In the genomic region with DNA sequence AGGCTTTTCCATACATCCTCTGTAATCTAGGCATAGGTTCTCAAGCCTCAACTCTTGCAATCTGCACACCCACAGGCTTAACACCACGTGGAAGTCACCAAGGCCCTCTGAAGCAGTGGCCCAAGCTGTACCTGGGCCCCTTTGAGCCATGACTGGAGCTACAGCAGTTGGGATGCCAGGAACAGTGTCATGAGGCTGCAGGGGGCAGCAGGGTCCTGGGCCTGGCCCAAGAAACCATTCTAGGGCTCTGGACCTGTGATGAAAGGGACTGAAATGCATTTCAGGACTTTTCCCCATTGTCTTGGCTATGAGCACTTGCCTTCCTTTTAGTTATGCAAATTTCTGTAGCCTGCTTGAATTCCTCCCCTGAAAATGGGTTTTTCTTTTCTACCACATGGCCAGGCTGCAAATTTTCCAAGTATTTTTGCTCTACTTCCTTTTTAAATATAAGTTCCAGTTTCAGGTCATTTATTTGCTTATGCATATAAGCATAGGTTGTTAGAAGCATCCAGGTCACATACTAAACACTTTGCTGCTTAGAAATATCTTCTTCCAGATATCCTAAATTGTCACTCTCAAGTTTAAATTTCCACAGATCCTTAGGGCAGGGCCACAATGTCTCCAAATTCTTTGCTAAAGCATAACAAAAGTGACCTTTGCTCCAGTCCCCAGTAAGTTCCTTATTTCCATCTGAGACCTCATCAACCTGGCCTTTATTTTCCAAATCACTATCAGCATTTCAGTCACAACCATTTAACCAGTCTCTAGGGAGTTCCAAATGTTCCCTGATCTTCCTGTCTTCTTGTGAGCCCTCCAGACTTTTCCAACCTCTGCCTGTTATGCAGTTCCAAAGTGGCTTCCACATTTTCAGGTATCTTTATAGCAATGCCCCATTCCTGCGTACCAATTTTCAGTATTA, we compare ENCODE assay signal across 2 cellular contexts.
TF ChIP-seq lines count a peak whose summit lies in the region.

No MANE protein-coding gene starts in this region.

TF ChIP-seq in HCT116, 20 proteins besides CTCF, POLR2A, EP300 and RAD21 (continued from another document):
- TF ChIP-seq CEBPB (IDR thresholded peaks at IDR 0.05; ENCODE audit: low read depth): no peak
- TF ChIP-seq YY1 (IDR thresholded peaks at IDR 0.05; ENCODE audit: extremely low read depth, insufficient replicate concordance, low read depth, low read length): no peak
- TF ChIP-seq SIN3A (IDR thresholded peaks at IDR 0.05; ENCODE audit: low read depth): no peak
- no peak for TF ChIP-seq EGR1 (IDR thresholded peaks at IDR 0.05; ENCODE audit: low read depth)
- TF ChIP-seq EZH2phosphoT487 (IDR thresholded peaks at IDR 0.05; ENCODE audit: borderline replicate concordance): no peak
- TF ChIP-seq ZFX (IDR thresholded peaks at IDR 0.05): no peak
- no peak for TF ChIP-seq JUND (IDR thresholded peaks at IDR 0.05)
- no peak for TF ChIP-seq ELF1 (IDR thresholded peaks at IDR 0.05; ENCODE audit: borderline replicate concordance, low read depth)
- TF ChIP-seq POLR2AphosphoS5 (IDR thresholded peaks at IDR 0.05; ENCODE audit: low read depth, low read length): no peak
- TF ChIP-seq SP1 (IDR thresholded peaks at IDR 0.05; ENCODE audit: low read depth): no peak
- TF ChIP-seq, protein P1, sequence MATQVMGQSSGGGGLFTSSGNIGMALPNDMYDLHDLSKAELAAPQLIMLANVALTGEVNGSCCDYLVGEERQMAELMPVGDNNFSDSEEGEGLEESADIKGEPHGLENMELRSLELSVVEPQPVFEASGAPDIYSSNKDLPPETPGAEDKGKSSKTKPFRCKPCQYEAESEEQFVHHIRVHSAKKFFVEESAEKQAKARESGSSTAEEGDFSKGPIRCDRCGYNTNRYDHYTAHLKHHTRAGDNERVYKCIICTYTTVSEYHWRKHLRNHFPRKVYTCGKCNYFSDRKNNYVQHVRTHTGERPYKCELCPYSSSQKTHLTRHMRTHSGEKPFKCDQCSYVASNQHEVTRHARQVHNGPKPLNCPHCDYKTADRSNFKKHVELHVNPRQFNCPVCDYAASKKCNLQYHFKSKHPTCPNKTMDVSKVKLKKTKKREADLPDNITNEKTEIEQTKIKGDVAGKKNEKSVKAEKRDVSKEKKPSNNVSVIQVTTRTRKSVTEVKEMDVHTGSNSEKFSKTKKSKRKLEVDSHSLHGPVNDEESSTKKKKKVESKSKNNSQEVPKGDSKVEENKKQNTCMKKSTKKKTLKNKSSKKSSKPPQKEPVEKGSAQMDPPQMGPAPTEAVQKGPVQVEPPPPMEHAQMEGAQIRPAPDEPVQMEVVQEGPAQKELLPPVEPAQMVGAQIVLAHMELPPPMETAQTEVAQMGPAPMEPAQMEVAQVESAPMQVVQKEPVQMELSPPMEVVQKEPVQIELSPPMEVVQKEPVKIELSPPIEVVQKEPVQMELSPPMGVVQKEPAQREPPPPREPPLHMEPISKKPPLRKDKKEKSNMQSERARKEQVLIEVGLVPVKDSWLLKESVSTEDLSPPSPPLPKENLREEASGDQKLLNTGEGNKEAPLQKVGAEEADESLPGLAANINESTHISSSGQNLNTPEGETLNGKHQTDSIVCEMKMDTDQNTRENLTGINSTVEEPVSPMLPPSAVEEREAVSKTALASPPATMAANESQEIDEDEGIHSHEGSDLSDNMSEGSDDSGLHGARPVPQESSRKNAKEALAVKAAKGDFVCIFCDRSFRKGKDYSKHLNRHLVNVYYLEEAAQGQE (IDR thresholded peaks at IDR 0.05; ENCODE audit: low read depth): no peak

TF ChIP-seq in WTC11, 78 proteins besides CTCF, POLR2A, EP300 and RAD21 (continued from another document and continues in another):
- no peak for TF ChIP-seq JUN (CRISPR knock-in tag; IDR thresholded peaks at IDR 0.05)
- no peak for TF ChIP-seq RELA (CRISPR knock-in tag; IDR thresholded peaks at IDR 0.05; ENCODE audit: borderline replicate concordance)
- no peak for TF ChIP-seq TCF7 (CRISPR knock-in tag; IDR thresholded peaks at IDR 0.05; ENCODE audit: low read depth)
- TF ChIP-seq SP1 (CRISPR knock-in tag; conservative IDR thresholded peaks at IDR 0.05): peak; percentile 21; the same call in 1 of the 2 replicates
- TF ChIP-seq OVOL2 (CRISPR knock-in tag; IDR thresholded peaks at IDR 0.05; ENCODE audit: borderline replicate concordance): no peak
- no peak for TF ChIP-seq RORB (CRISPR knock-in tag; IDR thresholded peaks at IDR 0.05)
- TF ChIP-seq FOXP1 (CRISPR knock-in tag; IDR thresholded peaks at IDR 0.05; ENCODE audit: borderline replicate concordance): peak; percentile 32; the same call in 1 of the 2 replicates
- TF ChIP-seq, protein P2, sequence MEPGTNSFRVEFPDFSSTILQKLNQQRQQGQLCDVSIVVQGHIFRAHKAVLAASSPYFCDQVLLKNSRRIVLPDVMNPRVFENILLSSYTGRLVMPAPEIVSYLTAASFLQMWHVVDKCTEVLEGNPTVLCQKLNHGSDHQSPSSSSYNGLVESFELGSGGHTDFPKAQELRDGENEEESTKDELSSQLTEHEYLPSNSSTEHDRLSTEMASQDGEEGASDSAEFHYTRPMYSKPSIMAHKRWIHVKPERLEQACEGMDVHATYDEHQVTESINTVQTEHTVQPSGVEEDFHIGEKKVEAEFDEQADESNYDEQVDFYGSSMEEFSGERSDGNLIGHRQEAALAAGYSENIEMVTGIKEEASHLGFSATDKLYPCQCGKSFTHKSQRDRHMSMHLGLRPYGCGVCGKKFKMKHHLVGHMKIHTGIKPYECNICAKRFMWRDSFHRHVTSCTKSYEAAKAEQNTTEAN (CRISPR knock-in tag; IDR thresholded peaks at IDR 0.05): no peak
- TF ChIP-seq NFYB (CRISPR knock-in tag; conservative IDR thresholded peaks at IDR 0.05; ENCODE audit: low read depth): no peak
- TF ChIP-seq, protein P3, sequence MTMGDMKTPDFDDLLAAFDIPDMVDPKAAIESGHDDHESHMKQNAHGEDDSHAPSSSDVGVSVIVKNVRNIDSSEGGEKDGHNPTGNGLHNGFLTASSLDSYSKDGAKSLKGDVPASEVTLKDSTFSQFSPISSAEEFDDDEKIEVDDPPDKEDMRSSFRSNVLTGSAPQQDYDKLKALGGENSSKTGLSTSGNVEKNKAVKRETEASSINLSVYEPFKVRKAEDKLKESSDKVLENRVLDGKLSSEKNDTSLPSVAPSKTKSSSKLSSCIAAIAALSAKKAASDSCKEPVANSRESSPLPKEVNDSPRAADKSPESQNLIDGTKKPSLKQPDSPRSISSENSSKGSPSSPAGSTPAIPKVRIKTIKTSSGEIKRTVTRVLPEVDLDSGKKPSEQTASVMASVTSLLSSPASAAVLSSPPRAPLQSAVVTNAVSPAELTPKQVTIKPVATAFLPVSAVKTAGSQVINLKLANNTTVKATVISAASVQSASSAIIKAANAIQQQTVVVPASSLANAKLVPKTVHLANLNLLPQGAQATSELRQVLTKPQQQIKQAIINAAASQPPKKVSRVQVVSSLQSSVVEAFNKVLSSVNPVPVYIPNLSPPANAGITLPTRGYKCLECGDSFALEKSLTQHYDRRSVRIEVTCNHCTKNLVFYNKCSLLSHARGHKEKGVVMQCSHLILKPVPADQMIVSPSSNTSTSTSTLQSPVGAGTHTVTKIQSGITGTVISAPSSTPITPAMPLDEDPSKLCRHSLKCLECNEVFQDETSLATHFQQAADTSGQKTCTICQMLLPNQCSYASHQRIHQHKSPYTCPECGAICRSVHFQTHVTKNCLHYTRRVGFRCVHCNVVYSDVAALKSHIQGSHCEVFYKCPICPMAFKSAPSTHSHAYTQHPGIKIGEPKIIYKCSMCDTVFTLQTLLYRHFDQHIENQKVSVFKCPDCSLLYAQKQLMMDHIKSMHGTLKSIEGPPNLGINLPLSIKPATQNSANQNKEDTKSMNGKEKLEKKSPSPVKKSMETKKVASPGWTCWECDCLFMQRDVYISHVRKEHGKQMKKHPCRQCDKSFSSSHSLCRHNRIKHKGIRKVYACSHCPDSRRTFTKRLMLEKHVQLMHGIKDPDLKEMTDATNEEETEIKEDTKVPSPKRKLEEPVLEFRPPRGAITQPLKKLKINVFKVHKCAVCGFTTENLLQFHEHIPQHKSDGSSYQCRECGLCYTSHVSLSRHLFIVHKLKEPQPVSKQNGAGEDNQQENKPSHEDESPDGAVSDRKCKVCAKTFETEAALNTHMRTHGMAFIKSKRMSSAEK (CRISPR knock-in tag; IDR thresholded peaks at IDR 0.05; ENCODE audit: borderline replicate concordance): peak; percentile 61; the same call in 1 of the 2 replicates
- no peak for TF ChIP-seq AFF4 (CRISPR knock-in tag; IDR thresholded peaks at IDR 0.05; ENCODE audit: borderline replicate concordance)
- TF ChIP-seq MAX (CRISPR knock-in tag; IDR thresholded peaks at IDR 0.05): peak; percentile 75
- no peak for TF ChIP-seq ZNF396 (CRISPR knock-in tag; IDR thresholded peaks at IDR 0.05; ENCODE audit: borderline replicate concordance)
- no peak for TF ChIP-seq ZNF671 (CRISPR knock-in tag; IDR thresholded peaks at IDR 0.05)
- no peak for TF ChIP-seq CDX4 (CRISPR knock-in tag; IDR thresholded peaks at IDR 0.05; ENCODE audit: borderline replicate concordance)
- TF ChIP-seq, protein P4, sequence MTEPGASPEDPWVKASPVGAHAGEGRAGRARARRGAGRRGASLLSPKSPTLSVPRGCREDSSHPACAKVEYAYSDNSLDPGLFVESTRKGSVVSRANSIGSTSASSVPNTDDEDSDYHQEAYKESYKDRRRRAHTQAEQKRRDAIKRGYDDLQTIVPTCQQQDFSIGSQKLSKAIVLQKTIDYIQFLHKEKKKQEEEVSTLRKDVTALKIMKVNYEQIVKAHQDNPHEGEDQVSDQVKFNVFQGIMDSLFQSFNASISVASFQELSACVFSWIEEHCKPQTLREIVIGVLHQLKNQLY (CRISPR knock-in tag; IDR thresholded peaks at IDR 0.05): no peak
- TF ChIP-seq FOXK1 (CRISPR knock-in tag; IDR thresholded peaks at IDR 0.05): peak; percentile 11; the same call in 1 of the 2 replicates
- TF ChIP-seq PRDM15 (CRISPR knock-in tag; IDR thresholded peaks at IDR 0.05): no peak
- TF ChIP-seq HMGA2 (CRISPR knock-in tag; IDR thresholded peaks at IDR 0.05): no peak
- TF ChIP-seq SOX15 (CRISPR knock-in tag; IDR thresholded peaks at IDR 0.05): no peak
- no peak for TF ChIP-seq FOXJ3 (CRISPR knock-in tag; IDR thresholded peaks at IDR 0.05; ENCODE audit: borderline replicate concordance)
- no peak for TF ChIP-seq ESRRA (CRISPR knock-in tag; IDR thresholded peaks at IDR 0.05; ENCODE audit: borderline replicate concordance)
- no peak for TF ChIP-seq ATF2 (CRISPR knock-in tag; IDR thresholded peaks at IDR 0.05; ENCODE audit: borderline replicate concordance, low read depth)
- no peak for TF ChIP-seq SMAD3 (CRISPR knock-in tag; IDR thresholded peaks at IDR 0.05; ENCODE audit: borderline replicate concordance)
- TF ChIP-seq MYBL2 (CRISPR knock-in tag; IDR thresholded peaks at IDR 0.05): no peak
